In the genomic region with DNA sequence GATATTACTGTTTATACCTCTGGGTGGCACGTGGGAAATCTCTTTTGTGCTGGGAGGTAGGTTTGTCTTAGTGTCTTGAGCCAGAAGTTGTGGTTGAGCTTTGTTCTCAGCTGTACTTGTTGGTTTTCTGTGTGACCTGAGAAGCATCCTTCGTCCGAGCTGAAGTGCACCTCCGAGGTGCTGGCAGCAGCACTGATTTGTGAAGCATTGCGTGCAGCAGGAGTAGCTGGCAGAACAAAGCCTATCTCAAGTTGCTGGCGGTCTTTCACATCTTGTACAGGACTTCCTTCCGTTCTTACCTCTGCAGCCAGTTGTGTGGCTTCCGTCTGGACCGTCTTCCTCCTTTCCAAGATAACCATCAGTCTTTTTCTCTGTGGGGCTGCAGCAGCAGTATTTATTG, we compare ENCODE assay signal across 8 cellular contexts. TPM values are rescaled to one million over a fixed set of nuclear protein-coding genes. Genes with fewer than 3 reads are reported as not detected.
DNase-seq lines count a peak whose midpoint lies in the region; ATAC-seq, FAIRE-seq and TF ChIP-seq lines count a peak whose summit lies in the region.

No MANE protein-coding gene starts in this region.

- peaks cover 86% of the 10 kb centered on the region for H3K79me2 ChIP-seq in endothelial cell of umbilical vein (ENCODE audit: control insufficient read depth, insufficient read depth, low read length)

- peak; percentile 42 for DNase-seq in activated T-cell treated with anti-CD3 and anti-CD28 coated beads for 1 hour (ENCODE audit: low read depth)
- DNase-seq in activated T-cell treated with anti-CD3 and anti-CD28 coated beads for 4 hours: no peak
- peak; percentile 28 for DNase-seq in UCSD-AML1 (lab: John Stamatoyannopoulos, UW; ENCODE audit: unreplicated experiment)
- DNase-seq in endothelial cell of umbilical vein (ENCODE audit: low read depth, low spot score): peak; percentile 49
- DNase-seq in T1000 (lab: John Stamatoyannopoulos, UW): no peak

- intact Hi-C loops in endothelial cell of umbilical vein (cut with micrococcal nuclease): loop anchor here (1.0 to 5.0 kb wide), 3 partner anchors 25 to 39 kb away; no protein-coding TSS in a partner anchor

- peaks cover 10% of the 10 kb centered on the region for H4K20me1 ChIP-seq in endothelial cell of umbilical vein (replicated peaks; ENCODE audit: control insufficient read depth, extremely low read depth, insufficient read depth, low read length)

- H3K4me2 ChIP-seq in endothelial cell of umbilical vein (ENCODE audit: insufficient read depth, low read length): peak overlapping the region; percentile 82

- POLR2A ChIA-PET in endothelial cell of umbilical vein (lab: Charles Lee): interaction anchor here (0.7 kb wide), 1 partner anchor 9 kb away, joined by 3 read pairs; no protein-coding TSS in a partner anchor

- CTCF ChIA-PET in endothelial cell of umbilical vein (lab: Charles Lee): interaction anchor here (1.2 to 1.3 kb wide), 3 partner anchors 9 to 76 kb away, joined by 3 read pairs; no protein-coding TSS in a partner anchor

- peak; percentile 94 for FAIRE-seq in endothelial cell of umbilical vein (lab: Jason Lieb, UNC)

- no peak for TF ChIP-seq POLR2A in endothelial cell of umbilical vein (IDR thresholded peaks at IDR 0.05; ENCODE audit: low read depth, low read length)

- H3K27me3 ChIP-seq in endothelial cell of umbilical vein (ENCODE audit: control insufficient read depth in 2 of 2, insufficient read depth in 2 of 2, low read length in 2 of 2): no peaks in the 10 kb centered on the region
- H3K27me3 ChIP-seq in skeletal muscle tissue (ENCODE audit: control insufficient read depth in 3 of 3, insufficient read depth in 3 of 3, low read length in 3 of 3): no peaks in the 10 kb centered on the region

- H3K4me3 ChIP-seq in endothelial cell of umbilical vein (replicated peaks in 1 of 3; ENCODE audit: insufficient read depth in 1 of 3, low read depth in 1 of 3, low read length in 3 of 3) (no peak overlapping the region), skeletal muscle tissue (ENCODE audit: low read length in 3 of 3) (peak overlapping the region in 1 of 3 donors; percentile 15)

- dilution Hi-C loops in endothelial cell of umbilical vein (cut with MboI; ENCODE audit: extremely low pct_ligation_motif_present, low sequenced_read_pairs): no loop called here

- H3K9ac ChIP-seq in endothelial cell of umbilical vein (replicated peaks; ENCODE audit: extremely low read depth, insufficient read depth, low read length): peak overlapping the region; percentile 44
- H3K9ac ChIP-seq in skeletal muscle tissue (ENCODE audit: low read depth in 1 of 3, low read length in 3 of 3): peak overlapping the region; percentile 40 to 65 (median 46)

- no peaks in the 10 kb centered on the region for H3K9me3 ChIP-seq in endothelial cell of umbilical vein (replicated peaks; ENCODE audit: control insufficient read depth, insufficient read depth, low read length)
- H3K9me3 ChIP-seq in skeletal muscle tissue (ENCODE audit: control insufficient read depth in 3 of 3, low read length in 3 of 3): no peaks in the 10 kb centered on the region

- BruUV-seq in endothelial cell of umbilical vein (replicated peaks; lab: Mats Ljungman, UMichigan): no TSS peak

- H3K4me1 ChIP-seq in endothelial cell of umbilical vein (ENCODE audit: control insufficient read depth, extremely low read depth, insufficient read depth, low read length) (peaks cover 62% of the 10 kb centered on the region), skeletal muscle tissue (ENCODE audit: control insufficient read depth in 3 of 3, insufficient read depth in 3 of 3, low read length in 3 of 3) (peaks cover 59 to 60% (median 60%) of the 10 kb centered on the region in 3 donors)

- no peak overlapping the region for H2AFZ ChIP-seq in endothelial cell of umbilical vein (ENCODE audit: low read depth, low read length)

- H3K27ac ChIP-seq in endothelial cell of umbilical vein (ENCODE audit: insufficient read depth, low read depth, low read length) (peak overlapping the region; percentile 61), skeletal muscle tissue (ENCODE audit: low read depth, low read length) (peak overlapping the region; percentile 28)

- ATAC-seq in HG03196 (IDR thresholded peaks at IDR 0.05; ENCODE audit: unreplicated experiment) (no peak), HG02759 (IDR thresholded peaks at IDR 0.05; ENCODE audit: unreplicated experiment) (no peak)

- TF ChIP-seq CTCF in endothelial cell of umbilical vein (IDR thresholded peaks at IDR 0.05; ENCODE audit: extremely low read depth in 1 of 2, insufficient read depth in 1 of 2, low read depth in 1 of 2, low read length in 2 of 2): no peak

- H3K9me1 ChIP-seq in endothelial cell of umbilical vein (replicated peaks; ENCODE audit: control insufficient read depth, extremely low read depth, insufficient read depth, low read length): no peaks in the 10 kb centered on the region

- H3K36me3 ChIP-seq in endothelial cell of umbilical vein (ENCODE audit: control insufficient read depth in 2 of 2, extremely low read depth in 1 of 2, insufficient read depth in 2 of 2, low read length in 2 of 2) (no peaks in the 10 kb centered on the region), skeletal muscle tissue (ENCODE audit: control insufficient read depth in 3 of 3, insufficient read depth in 3 of 3, low read length in 3 of 3) (no peaks in the 10 kb centered on the region)

TF ChIP-seq in endothelial cell of umbilical vein, 7 proteins besides CTCF, POLR2A, EP300 and RAD21:
- TF ChIP-seq JUN (IDR thresholded peaks at IDR 0.05; ENCODE audit: borderline replicate concordance, insufficient read depth, insufficient read length, low read depth) (no peak), FOS (IDR thresholded peaks at IDR 0.05; ENCODE audit: borderline replicate concordance, insufficient read depth, low read length) (no peak), POLR2AphosphoS5 (IDR thresholded peaks at IDR 0.05; ENCODE audit: insufficient read depth, low read depth, low read length) (peak; percentile 74), MYC (IDR thresholded peaks at IDR 0.05; ENCODE audit: low read depth, low read length) (no peak), EZH2 (IDR thresholded peaks at IDR 0.05; ENCODE audit: borderline replicate concordance, low read depth, low read length, severe bottlenecking) (no peak), GATA2 (IDR thresholded peaks at IDR 0.05; ENCODE audit: insufficient read depth, insufficient read length, low read depth, low read length) (peak; percentile 97)
- TF ChIP-seq, protein P1, sequence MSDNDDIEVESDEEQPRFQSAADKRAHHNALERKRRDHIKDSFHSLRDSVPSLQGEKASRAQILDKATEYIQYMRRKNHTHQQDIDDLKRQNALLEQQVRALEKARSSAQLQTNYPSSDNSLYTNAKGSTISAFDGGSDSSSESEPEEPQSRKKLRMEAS (IDR thresholded peaks at IDR 0.05; ENCODE audit: insufficient read depth, insufficient read length): no peak

RNA-seq across cellular contexts. Expression of a gene that starts 4.3 kb away (rescaled TPM):
- 248 and 256 TPM in 2 replicates for total RNA-seq in endothelial cell of umbilical vein
- polyA plus RNA-seq in endothelial cell of umbilical vein: 35.6 and 38.5 TPM in 2 replicates
- polyA plus RNA-seq in endothelial cell of umbilical vein (2011; cell fraction: cytosol; rRNA removed): 47.2 and 56.3 TPM in 2 replicates
- 186 and 194 TPM in 2 replicates for polyA plus RNA-seq in endothelial cell of umbilical vein (2011; cell fraction: nucleus; rRNA removed)
- 126 and 147 TPM in 2 replicates for polyA plus RNA-seq in endothelial cell of umbilical vein (2012)
- polyA minus RNA-seq in endothelial cell of umbilical vein: 142 and 143 TPM in 2 replicates
- polyA minus RNA-seq in endothelial cell of umbilical vein (2011; cell fraction: cytosol; rRNA and poly(A)+ RNA removed): 62.0 TPM
- 93.2 and 110 TPM in 2 replicates for polyA minus RNA-seq in endothelial cell of umbilical vein (2011; cell fraction: nucleus; rRNA and poly(A)+ RNA removed)
- 68.4 TPM for total RNA-seq in skeletal muscle tissue

Comparison
In these comparisons a context has a peak if more than half of its experiments do, and no peak if none do; other contexts are left out.
1. DNase-seq: peak in activated T-cell treated with anti-CD3 and anti-CD28 coated beads for 1 hour (single experiment), UCSD-AML1 (single experiment) and endothelial cell of umbilical vein (single experiment); none in activated T-cell treated with anti-CD3 and anti-CD28 coated beads for 4 hours (single experiment) and T1000 (single experiment).